Comparison of ENCODE assay signal across 8 cellular contexts in the genomic region with DNA sequence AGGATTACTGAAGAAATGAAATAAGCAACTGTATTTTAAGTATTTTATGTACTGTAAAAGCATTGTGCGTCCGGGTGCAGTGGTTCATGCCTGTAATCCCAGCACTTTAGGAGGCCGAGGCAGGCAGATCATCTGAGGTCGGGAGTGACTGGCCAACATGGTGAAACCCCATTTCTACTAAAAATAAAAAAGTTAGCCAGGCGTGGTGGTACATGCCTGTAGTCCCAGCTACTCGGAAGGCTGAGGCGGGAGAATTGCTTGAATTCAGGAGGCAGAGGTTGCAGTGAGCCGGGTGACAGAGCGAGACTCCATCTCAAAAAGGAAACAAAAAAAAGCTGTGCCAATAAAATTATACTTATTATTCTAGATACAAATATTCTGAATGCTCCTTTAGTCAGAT.
A peak's percentile ranks its signal among the peaks of the same experiment; 100 is the strongest.
DNase-seq lines count a peak whose midpoint lies in the region; ATAC-seq and TF ChIP-seq lines count a peak whose summit lies in the region.
"Not testable (repeated sequence)": the region's sequence is repeated elsewhere in the genome, so short reads cannot be mapped to it uniquely, and the experiment has no call there.

No MANE protein-coding gene starts in this region.

- peak; percentile 9 for ATAC-seq in GM18498 (IDR thresholded peaks at IDR 0.05; ENCODE audit: unreplicated experiment)
- ATAC-seq in HG03280 (IDR thresholded peaks at IDR 0.05; ENCODE audit: unreplicated experiment): peak; percentile 10
- peak in 4 of 8 donors; percentile 17 to 31 (median 18) for ATAC-seq in heart right ventricle

- not testable (repeated sequence) for H3K27me3 ChIP-seq in colonic mucosa; heart right ventricle; muscle layer of colon (ENCODE audit: control insufficient read depth in 1 of 2, insufficient read depth in 2 of 2, low read length in 2 of 2); sigmoid colon; uterus

- H3K36me3 ChIP-seq in OCI-LY7 (ENCODE audit: insufficient read depth, low read length): peaks cover 11% of the 10 kb centered on the region
- H3K36me3 ChIP-seq in colonic mucosa; heart right ventricle; muscle layer of colon (ENCODE audit: insufficient read depth, low read length); sigmoid colon; uterus: not testable (repeated sequence)

- peaks cover 28% of the 10 kb centered on the region for H3K4me1 ChIP-seq in OCI-LY7 (ENCODE audit: insufficient read depth, low read length, poor library complexity, severe bottlenecking)
- H3K4me1 ChIP-seq in colonic mucosa: not testable (repeated sequence)
- H3K4me1 ChIP-seq in heart right ventricle: peaks cover 11 to 55% (median 40%) of the 10 kb centered on the region in 9 donors
- peaks cover 56% of the 10 kb centered on the region for H3K4me1 ChIP-seq in muscle layer of colon (ENCODE audit: insufficient read depth, low read length)
- peaks cover 0 to 60% (median 42%) of the 10 kb centered on the region in 4 donors for H3K4me1 ChIP-seq in sigmoid colon
- peaks cover 7 to 12% of the 10 kb centered on the region in 2 donors for H3K4me1 ChIP-seq in uterus

- H4K20me1 ChIP-seq in OCI-LY7 (ENCODE audit: insufficient read depth, low read length): not testable (repeated sequence)

- not testable (repeated sequence) for H3K4me3 ChIP-seq in OCI-LY7 (ENCODE audit: low read depth, low read length, poor library complexity, severe bottlenecking); colonic mucosa; sigmoid colon; uterus
- H3K4me3 ChIP-seq in heart right ventricle (peak overlapping the region in 4 of 10 donors; percentile 6 to 25 (median 16)), muscle layer of colon (ENCODE audit: low read depth in 1 of 2, low read length in 2 of 2) (peak overlapping the region in 1 of 2 donors; percentile 6)

- POLR2A ChIA-PET in OCI-LY7 (lab: Charles Lee): interaction anchor here (0.6 to 1.7 kb wide), 8 partner anchors 9 to 149 kb away, joined by 3 to 10 read pairs (median 4); no protein-coding TSS in a partner anchor

- 48% methylated on average over 9 of the region's 9 CpGs for WGBS in heart right ventricle, 2 donors
- 78 to 83% methylated on average over 9 of the region's 9 CpGs for WGBS in sigmoid colon, 2 donors

- H3K79me2 ChIP-seq in OCI-LY7 (ENCODE audit: insufficient read depth, low read depth, low read length): not testable (repeated sequence)

- H2AFZ ChIP-seq in OCI-LY7 (ENCODE audit: low read length): not testable (repeated sequence)

- DNase-seq in OCI-LY7 (ENCODE audit: low spot score); colonic mucosa; heart right ventricle; sigmoid colon; uterus: not testable (repeated sequence)

- TF ChIP-seq EP300 in sigmoid colon (IDR thresholded peaks at IDR 0.05): not testable (repeated sequence)

- not testable (repeated sequence) for H3K27ac ChIP-seq in OCI-LY7 (ENCODE audit: low read depth, low read length, poor library complexity, severe bottlenecking)
- H3K27ac ChIP-seq in colonic mucosa: peak overlapping the region; percentile 32
- H3K27ac ChIP-seq in heart right ventricle: peak overlapping the region in 8 of 10 donors; percentile 16 to 69 (median 52)
- peak overlapping the region; percentile 70 for H3K27ac ChIP-seq in muscle layer of colon (ENCODE audit: low read depth, low read length)
- peak overlapping the region in 3 of 4 donors; percentile 71 to 84 (median 78) for H3K27ac ChIP-seq in sigmoid colon
- peak overlapping the region; percentile 84 to 97 for H3K27ac ChIP-seq in uterus

- intact Hi-C loops in OCI-LY7 (cut with micrococcal nuclease; ENCODE audit: unreplicated experiment); colonic mucosa (cut with DNase I); uterus (cut with DNase I; ENCODE audit: low total_unique reads): not testable (repeated sequence)
- intact Hi-C loops in heart right ventricle (cut with DNase I) (loop anchor here in 1 of 10 donors (10.0 kb wide), 1 partner anchor 69 kb away; no protein-coding TSS in a partner anchor), sigmoid colon (cut with DNase I) (loop anchor here (5.0 kb wide), 1 partner anchor 61 kb away; no protein-coding TSS in a partner anchor)

- TF ChIP-seq POLR2A in sigmoid colon (IDR thresholded peaks at IDR 0.05); uterus (IDR thresholded peaks at IDR 0.05): not testable (repeated sequence)

- not testable (repeated sequence) for H3K9me2 ChIP-seq in OCI-LY7 (ENCODE audit: insufficient read depth, low read length)

- not testable (repeated sequence) for H3K9me3 ChIP-seq in OCI-LY7 (ENCODE audit: low read length); colonic mucosa; heart right ventricle; muscle layer of colon (ENCODE audit: low read length); sigmoid colon; uterus

- BruUV-seq in OCI-LY7 (replicated peaks; lab: Mats Ljungman, UMichigan): not testable (repeated sequence)

- not testable (repeated sequence) for H3K9ac ChIP-seq in colonic mucosa (ENCODE audit: low read depth in 2 of 2, low read length in 2 of 2)
- peak overlapping the region; percentile 15 for H3K9ac ChIP-seq in muscle layer of colon (ENCODE audit: low read length)

- peak overlapping the region; percentile 29 for H3K4me2 ChIP-seq in OCI-LY7 (ENCODE audit: low read length)

- CTCF ChIA-PET in OCI-LY7 (lab: Charles Lee; ENCODE audit: unreplicated experiment): not testable (repeated sequence)

- TF ChIP-seq CTCF in OCI-LY7 (conservative IDR thresholded peaks at IDR 0.05; ENCODE audit: low read length); colonic mucosa (IDR thresholded peaks at IDR 0.05); heart right ventricle (IDR thresholded peaks at IDR 0.05); sigmoid colon (IDR thresholded peaks at IDR 0.05); uterus (IDR thresholded peaks at IDR 0.05): not testable (repeated sequence)
